Comparison of ENCODE assay signal across 23 cellular contexts in genomic region chr5:64158827-64159226, GRCh38. TPM values are rescaled to one million over a fixed set of nuclear protein-coding genes. Genes with fewer than 3 reads are reported as not detected.
"Had no signal": no experiment of that assay in that cellular context is flagged by ENCODE, and none has a peak within 500 bp of the region (broad histone marks: within the 10 kb centered on the region; RNA-seq: fewer than 3 reads in every experiment).

No MANE protein-coding gene starts in this region.

- DNase-seq: activated CD4-positive, alpha-beta T cell treated with anti-CD3 and anti-CD28 coated beads for 48 hours; activated CD4-positive, alpha-beta T cell treated with anti-CD3 and anti-CD28 coated beads, Interleukin-2, amount 50 U/mL, for 4 hours; activated CD4-positive, CD25-positive, alpha-beta regulatory T cell treated with anti-CD3 and anti-CD28 coated beads, Interleukin-2, amount 50 U/mL, for 72 hours; activated CD8-positive, alpha-beta memory T cell treated with anti-CD3 and anti-CD28 coated beads, Interleukin-2, amount 50 U/mL, for 48 hours; activated CD8-positive, alpha-beta T cell treated with anti-CD3 and anti-CD28 coated beads, Interleukin-2, amount 10 ng/mL, durations not matched to agents 7 days and 5 days; activated naive CD4-positive, alpha-beta T cell treated with Interleukin-2 at 50 U/mL for 16 hours; activated T-cell treated with anti-CD3 and anti-CD28 coated beads, Interleukin-2, amount 50 U/mL, for 1 hour; amygdala; cerebellar nuclear complex; MM.1S; NCI-H1105; NCI-H1436; NCI-H1694 treated with DMSO at 0.1 percent for 48 hours; NCI-H2029 treated with DMSO at 0.1 percent for 48 hours; NCI-H510A treated with DMSO at 0.1 percent for 48 hours; NCI-H69; NK-92 treated with Interleukin-12 subunit alpha and Interleukin-12 subunit beta, amount 100 ng/mL, for 24 hours; OCI-M1; SHP77 treated with DMSO at 0.1 percent for 48 hours; T-helper 17 cell; T-helper 9 cell had no signal

- ATAC-seq: activated CD8-positive, alpha-beta T cell treated with anti-CD3 and anti-CD28 coated beads, Interleukin-2, amount 10 ng/mL, durations not matched to agents 7 days and 5 days; activated naive CD4-positive, alpha-beta T cell treated with anti-CD3 and anti-CD28 coated beads, Interleukin-2, amount 50 U/mL, for 72 hours; T-helper 17 cell; WTC11 had no signal

RNA-seq across cellular contexts. Expression of gene RNF180, which starts 6.8 kb away (rescaled TPM):
- total RNA-seq: activated CD8-positive, alpha-beta T cell treated with anti-CD3 and anti-CD28 coated beads, Interleukin-2, amount 10 ng/mL, durations not matched to agents 7 days and 5 days; activated naive CD4-positive, alpha-beta T cell treated with anti-CD3 and anti-CD28 coated beads, Interleukin-2, amount 50 U/mL, for 72 hours; T-helper 17 cell had no signal
